12 cellular contexts compared by ENCODE assay signal in genomic region chr1:6547301-6547700, GRCh38. TPM values are rescaled to one million over a fixed set of nuclear protein-coding genes. Genes with fewer than 3 reads are reported as not detected.
DNase-seq lines count a peak whose midpoint lies in the region; ATAC-seq and TF ChIP-seq lines count a peak whose summit lies in the region.
"Had no signal": no experiment of that assay in that cellular context is flagged by ENCODE, and none has a peak within 500 bp of the region (broad histone marks: within the 10 kb centered on the region; RNA-seq: fewer than 3 reads in every experiment).

No MANE protein-coding gene starts in this region.

- H3K4me1 Mint-ChIP-seq in CD4-positive, CD25-positive, alpha-beta regulatory T cell: peaks cover 0 to 51% (median 31%) of the 10 kb centered on the region in 4 donors
- peaks cover 24% of the 10 kb centered on the region for H3K4me1 Mint-ChIP-seq in activated naive CD8-positive, alpha-beta T cell treated with anti-CD3 and anti-CD28 coated beads, Interleukin-2, amount 10 ng/mL, durations not matched to agents 7 days and 5 days
- no peaks in the 10 kb centered on the region for H3K4me1 Mint-ChIP-seq in glutamatergic neuron (ENCODE audit: low read depth, unreplicated experiment)
- H3K4me1 Mint-ChIP-seq: endodermal cell had no signal

- no peaks in the 10 kb centered on the region for H3K9me3 Mint-ChIP-seq in CD4-positive, CD25-positive, alpha-beta regulatory T cell
- H3K9me3 Mint-ChIP-seq in activated naive CD8-positive, alpha-beta T cell treated with anti-CD3 and anti-CD28 coated beads, Interleukin-2, amount 10 ng/mL, durations not matched to agents 7 days and 5 days: no peaks in the 10 kb centered on the region
- no peaks in the 10 kb centered on the region for H3K9me3 Mint-ChIP-seq in glutamatergic neuron (ENCODE audit: unreplicated experiment)
- H3K9me3 Mint-ChIP-seq: endodermal cell had no signal

- H3K4me3 Mint-ChIP-seq in CD4-positive, CD25-positive, alpha-beta regulatory T cell: peak overlapping the region in 3 of 4 donors; percentile 34 to 72 (median 53)
- no peak overlapping the region for H3K4me3 Mint-ChIP-seq in activated naive CD8-positive, alpha-beta T cell treated with anti-CD3 and anti-CD28 coated beads, Interleukin-2, amount 10 ng/mL, durations not matched to agents 7 days and 5 days
- no peak overlapping the region for H3K4me3 Mint-ChIP-seq in glutamatergic neuron (ENCODE audit: unreplicated experiment)
- H3K4me3 Mint-ChIP-seq: endodermal cell had no signal

- DNase-seq in CD4-positive, CD25-positive, alpha-beta regulatory T cell: no peak
- DNase-seq in HCEC 1CT (peak; percentile 18), glutamatergic neuron (no peak), germinal center (ENCODE audit: low spot score) (no peak), GM19238 (ENCODE audit: insufficient read length, low spot score) (no peak), Right ventricle myocardium inferior (ENCODE audit: missing footprints) (no peak)
- DNase-seq in activated naive CD8-positive, alpha-beta T cell treated with anti-CD3 and anti-CD28 coated beads, Interleukin-2, amount 10 ng/mL, durations not matched to agents 7 days and 5 days: no peak
- DNase-seq: DMS153, endodermal cell, MG63, NCI-H526 treated with DMSO at 0.1 percent for 48 hours, SIG-M5 had no signal

- intact Hi-C loops in Right ventricle myocardium inferior (cut with DNase I): no loop called here

- peaks cover 38% of the 10 kb centered on the region for H3K4me1 ChIP-seq in CD4-positive, CD25-positive, alpha-beta regulatory T cell (ENCODE audit: control insufficient read depth, insufficient read depth, low read length, poor library complexity, severe bottlenecking)

- no peak for ATAC-seq in CD4-positive, CD25-positive, alpha-beta regulatory T cell (ENCODE audit: low read depth in 2 of 2)
- ATAC-seq in activated naive CD8-positive, alpha-beta T cell treated with anti-CD3 and anti-CD28 coated beads, Interleukin-2, amount 10 ng/mL, durations not matched to agents 7 days and 5 days (ENCODE audit: low read depth): no peak
- no peak for ATAC-seq in Right ventricle myocardium inferior

- H3K36me3 ChIP-seq in CD4-positive, CD25-positive, alpha-beta regulatory T cell (ENCODE audit: control insufficient read depth, insufficient read depth, low read length): peaks cover 54% of the 10 kb centered on the region

- H3K36me3 Mint-ChIP-seq in CD4-positive, CD25-positive, alpha-beta regulatory T cell: peaks cover 41% of the 10 kb centered on the region
- peaks cover 9% of the 10 kb centered on the region for H3K36me3 Mint-ChIP-seq in activated naive CD8-positive, alpha-beta T cell treated with anti-CD3 and anti-CD28 coated beads, Interleukin-2, amount 10 ng/mL, durations not matched to agents 7 days and 5 days
- no peaks in the 10 kb centered on the region for H3K36me3 Mint-ChIP-seq in glutamatergic neuron (ENCODE audit: unreplicated experiment)

- TF ChIP-seq CTCF in glutamatergic neuron (IDR thresholded peaks at IDR 0.05; ENCODE audit: partially characterized antibody, unreplicated experiment): no peak

- no peaks in the 10 kb centered on the region for H3K27me3 ChIP-seq in CD4-positive, CD25-positive, alpha-beta regulatory T cell (ENCODE audit: control insufficient read depth, insufficient read depth, low read length)
- H3K27me3 ChIP-seq: MG63 had no signal

- no peak overlapping the region for H3K4me3 ChIP-seq in CD4-positive, CD25-positive, alpha-beta regulatory T cell (ENCODE audit: low read depth, low read length)
- H3K4me3 ChIP-seq: MG63 had no signal

- no peaks in the 10 kb centered on the region for H3K27me3 Mint-ChIP-seq in CD4-positive, CD25-positive, alpha-beta regulatory T cell
- H3K27me3 Mint-ChIP-seq in activated naive CD8-positive, alpha-beta T cell treated with anti-CD3 and anti-CD28 coated beads, Interleukin-2, amount 10 ng/mL, durations not matched to agents 7 days and 5 days: no peaks in the 10 kb centered on the region
- no peaks in the 10 kb centered on the region for H3K27me3 Mint-ChIP-seq in glutamatergic neuron (ENCODE audit: unreplicated experiment)

- H3K9me3 ChIP-seq in CD4-positive, CD25-positive, alpha-beta regulatory T cell (ENCODE audit: control insufficient read depth in 2 of 2, low read length in 2 of 2): no peaks in the 10 kb centered on the region
- H3K9me3 ChIP-seq: MG63 had no signal

- peak overlapping the region; percentile 91 to 100 (median 93) for H3K27ac Mint-ChIP-seq in CD4-positive, CD25-positive, alpha-beta regulatory T cell
- H3K27ac Mint-ChIP-seq in activated naive CD8-positive, alpha-beta T cell treated with anti-CD3 and anti-CD28 coated beads, Interleukin-2, amount 10 ng/mL, durations not matched to agents 7 days and 5 days: peak overlapping the region; percentile 76
- H3K27ac Mint-ChIP-seq in glutamatergic neuron (ENCODE audit: unreplicated experiment): peak overlapping the region; percentile 25
- H3K27ac Mint-ChIP-seq: endodermal cell had no signal

- POLR2A ChIA-PET in activated naive CD8-positive, alpha-beta T cell treated with anti-CD3 and anti-CD28 coated beads, Interleukin-2, amount 10 ng/mL, durations not matched to agents 7 days and 5 days (lab: Charles Lee): no interaction called here

- H3K27ac ChIP-seq in CD4-positive, CD25-positive, alpha-beta regulatory T cell (ENCODE audit: insufficient read depth, low read length, poor library complexity, severe bottlenecking): peak overlapping the region; percentile 68

RNA-seq across cellular contexts. Expression of gene NOL9, which starts 7.0 kb away (rescaled TPM):
- 74.7 TPM for total RNA-seq in CD4-positive, CD25-positive, alpha-beta regulatory T cell
- polyA plus RNA-seq in CD4-positive, CD25-positive, alpha-beta regulatory T cell: 10 to 100 TPM; 11.0 to 23.0 (median 18.9) TPM
- total RNA-seq in activated naive CD8-positive, alpha-beta T cell treated with anti-CD3 and anti-CD28 coated beads, Interleukin-2, amount 10 ng/mL, durations not matched to agents 7 days and 5 days: 10 to 100 TPM; 37.6 to 40.8 TPM
- total RNA-seq in glutamatergic neuron (ENCODE audit: unreplicated experiment) (34.5 TPM), Right ventricle myocardium inferior (12.6 TPM)

RNA-seq across cellular contexts. Expression of gene TAS1R1, which starts 7.8 kb away (rescaled TPM):
- total RNA-seq in CD4-positive, CD25-positive, alpha-beta regulatory T cell: not detected
- under 1 TPM in 1 of 4 donors, not detected in 3; 0.09 TPM for polyA plus RNA-seq in CD4-positive, CD25-positive, alpha-beta regulatory T cell
- total RNA-seq in activated naive CD8-positive, alpha-beta T cell treated with anti-CD3 and anti-CD28 coated beads, Interleukin-2, amount 10 ng/mL, durations not matched to agents 7 days and 5 days: not detected
- total RNA-seq in glutamatergic neuron (ENCODE audit: unreplicated experiment): not detected
- not detected for total RNA-seq in Right ventricle myocardium inferior

RNA-seq across cellular contexts. Expression of gene ZBTB48, which starts 32.5 kb away (rescaled TPM):
- 41.8 TPM for total RNA-seq in CD4-positive, CD25-positive, alpha-beta regulatory T cell
- 10 to 100 TPM; 18.6 to 24.8 (median 21.9) TPM for polyA plus RNA-seq in CD4-positive, CD25-positive, alpha-beta regulatory T cell
- total RNA-seq in activated naive CD8-positive, alpha-beta T cell treated with anti-CD3 and anti-CD28 coated beads, Interleukin-2, amount 10 ng/mL, durations not matched to agents 7 days and 5 days: 10 to 100 TPM; 42.7 to 52.9 TPM
- total RNA-seq in glutamatergic neuron (ENCODE audit: unreplicated experiment) (39.0 TPM), Right ventricle myocardium inferior (15.1 TPM)

RNA-seq across cellular contexts. Expression of gene KLHL21, which starts 55.4 kb away (rescaled TPM):
- 34.4 TPM for total RNA-seq in CD4-positive, CD25-positive, alpha-beta regulatory T cell
- 10 to 100 TPM; 16.7 to 46.6 (median 26.2) TPM for polyA plus RNA-seq in CD4-positive, CD25-positive, alpha-beta regulatory T cell
- total RNA-seq in activated naive CD8-positive, alpha-beta T cell treated with anti-CD3 and anti-CD28 coated beads, Interleukin-2, amount 10 ng/mL, durations not matched to agents 7 days and 5 days: 10 to 100 TPM; 39.0 to 42.0 TPM
- total RNA-seq in glutamatergic neuron (ENCODE audit: unreplicated experiment) (9.2 TPM), Right ventricle myocardium inferior (102 TPM)

RNA-seq across cellular contexts. Expression of gene PLEKHG5, which starts 55.8 kb away (rescaled TPM):
- total RNA-seq in CD4-positive, CD25-positive, alpha-beta regulatory T cell: 5.0 TPM
- polyA plus RNA-seq in CD4-positive, CD25-positive, alpha-beta regulatory T cell: 1 to 10 TPM in 1 of 4 donors, under 1 TPM in 2, not detected in 1; 0.65 to 1.0 (median 0.68) TPM
- 1 to 10 TPM; 4.7 to 5.0 TPM for total RNA-seq in activated naive CD8-positive, alpha-beta T cell treated with anti-CD3 and anti-CD28 coated beads, Interleukin-2, amount 10 ng/mL, durations not matched to agents 7 days and 5 days
- total RNA-seq in glutamatergic neuron (ENCODE audit: unreplicated experiment) (53.0 TPM), Right ventricle myocardium inferior (16.8 TPM)

Comparison
In these comparisons a context has a peak if more than half of its experiments do, and no peak if none do; other contexts are left out.
1. H3K27ac Mint-ChIP-seq: peak in every context shown above with its lines; median percentile 93 in CD4-positive, CD25-positive, alpha-beta regulatory T cell; 76 in activated naive CD8-positive, alpha-beta T cell treated with anti-CD3 and anti-CD28 coated beads, Interleukin-2, amount 10 ng/mL, durations not matched to agents 7 days and 5 days; 25 in glutamatergic neuron.
2. H3K4me3 Mint-ChIP-seq: peak in CD4-positive, CD25-positive, alpha-beta regulatory T cell (3 of 4); none in activated naive CD8-positive, alpha-beta T cell treated with anti-CD3 and anti-CD28 coated beads, Interleukin-2, amount 10 ng/mL, durations not matched to agents 7 days and 5 days (single experiment) and glutamatergic neuron (single experiment).